10 cellular contexts compared by ENCODE assay signal in genomic region chr1:180500689-180501088, GRCh38. TPM values are rescaled to one million over a fixed set of nuclear protein-coding genes. Genes with fewer than 3 reads are reported as not detected.
DNase-seq lines count a peak whose midpoint lies in the region; ATAC-seq and TF ChIP-seq lines count a peak whose summit lies in the region.
"Had no signal": no experiment of that assay in that cellular context is flagged by ENCODE, and none has a peak within 500 bp of the region (broad histone marks: within the 10 kb centered on the region; RNA-seq: fewer than 3 reads in every experiment).

No MANE protein-coding gene starts in this region.

- POLR2A ChIA-PET in WTC11 (lab: Charles Lee), result no interaction called here

- no peak for ATAC-seq in stimulated activated naive CD8-positive, alpha-beta T cell treated with anti-CD3 and anti-CD28 coated beads, Interleukin-15, Interleukin-2, amounts not matched to agents 100 U/mL and 50 U/mL, for 24 hours
- ATAC-seq in WTC11 (no peak), GM19397 (IDR thresholded peaks at IDR 0.05; ENCODE audit: unreplicated experiment) (no peak)

- H3K4me1 Mint-ChIP-seq in stimulated activated naive CD8-positive, alpha-beta T cell treated with anti-CD3 and anti-CD28 coated beads, Interleukin-15, Interleukin-2, amounts not matched to agents 100 ng/mL and 50 ng/mL, for 24 hours (ENCODE audit: low read depth), result peaks cover 49% of the 10 kb centered on the region
- H3K4me1 Mint-ChIP-seq in WTC11, result peaks cover 24% of the 10 kb centered on the region

- no peaks in the 10 kb centered on the region for H3K27me3 Mint-ChIP-seq in stimulated activated naive CD8-positive, alpha-beta T cell treated with anti-CD3 and anti-CD28 coated beads, Interleukin-15, Interleukin-2, amounts not matched to agents 100 ng/mL and 50 ng/mL, for 24 hours
- H3K27me3 Mint-ChIP-seq in WTC11 (ENCODE audit: low read depth), result peaks cover 12% of the 10 kb centered on the region

- H3K36me3 Mint-ChIP-seq in stimulated activated naive CD8-positive, alpha-beta T cell treated with anti-CD3 and anti-CD28 coated beads, Interleukin-15, Interleukin-2, amounts not matched to agents 100 ng/mL and 50 ng/mL, for 24 hours (ENCODE audit: low read depth), result peaks cover 27% of the 10 kb centered on the region
- peaks cover 16% of the 10 kb centered on the region for H3K36me3 Mint-ChIP-seq in WTC11

- DNase-seq in stimulated activated naive CD8-positive, alpha-beta T cell treated with anti-CD3 and anti-CD28 coated beads, Interleukin-15, Interleukin-2, amounts not matched to agents 100 U/mL and 50 U/mL, for 24 hours, result no peak
- DNase-seq in WTC11 (ENCODE audit: low spot score) (no peak), foreskin fibroblast (no peak), ecto neural progenitor cell (ENCODE audit: low spot score) (no peak), NCI-H146 treated with DMSO at 0.1 percent for 48 hours (lab: John Stamatoyannopoulos, UW; ENCODE audit: unreplicated experiment) (no peak), NCI-H187 (lab: John Stamatoyannopoulos, UW) (no peak)
- DNase-seq: NCI-H1694 had no signal

- peak overlapping the region; percentile 99 for H3K4me3 Mint-ChIP-seq in stimulated activated naive CD8-positive, alpha-beta T cell treated with anti-CD3 and anti-CD28 coated beads, Interleukin-15, Interleukin-2, amounts not matched to agents 100 ng/mL and 50 ng/mL, for 24 hours
- H3K4me3 Mint-ChIP-seq in WTC11, result peak overlapping the region; percentile 93

- TF ChIP-seq CTCF in WTC11 (IDR thresholded peaks at IDR 0.05), result no peak
- TF ChIP-seq CTCF in foreskin fibroblast (IDR thresholded peaks at IDR 0.05; ENCODE audit: low read depth, low read length), result no peak

- CTCF ChIA-PET in WTC11 (lab: Charles Lee), result interaction anchor here (0.6 to 3.0 kb wide), 5 partner anchors 15 to 1775 kb away, joined by 3 to 21 read pairs (median 5); no protein-coding TSS in a partner anchor

- H3K27ac Mint-ChIP-seq in stimulated activated naive CD8-positive, alpha-beta T cell treated with anti-CD3 and anti-CD28 coated beads, Interleukin-15, Interleukin-2, amounts not matched to agents 100 ng/mL and 50 ng/mL, for 24 hours, result peak overlapping the region; percentile 55
- no peak overlapping the region; the same call in 1 of the 2 replicates for H3K27ac Mint-ChIP-seq in WTC11

- H3K4me3 ChIP-seq in foreskin fibroblast (ENCODE audit: low read depth in 1 of 2, low read length in 2 of 2), result peak overlapping the region; percentile 74 to 91

- no peaks in the 10 kb centered on the region for H3K9me3 Mint-ChIP-seq in stimulated activated naive CD8-positive, alpha-beta T cell treated with anti-CD3 and anti-CD28 coated beads, Interleukin-15, Interleukin-2, amounts not matched to agents 100 ng/mL and 50 ng/mL, for 24 hours
- no peaks in the 10 kb centered on the region for H3K9me3 Mint-ChIP-seq in WTC11

TF ChIP-seq in WTC11, 78 proteins besides CTCF, POLR2A, EP300 and RAD21:
- TF ChIP-seq KAT7 (CRISPR knock-in tag; IDR thresholded peaks at IDR 0.05; ENCODE audit: borderline replicate concordance), result no peak
- TF ChIP-seq ATF6 (CRISPR knock-in tag; IDR thresholded peaks at IDR 0.05), result no peak
- TF ChIP-seq EMX1 (CRISPR knock-in tag; IDR thresholded peaks at IDR 0.05), result no peak
- TF ChIP-seq SMAD4 (CRISPR knock-in tag; IDR thresholded peaks at IDR 0.05), result no peak
- no peak for TF ChIP-seq ESRRA (CRISPR knock-in tag; IDR thresholded peaks at IDR 0.05; ENCODE audit: borderline replicate concordance)
- TF ChIP-seq PREB (CRISPR knock-in tag; IDR thresholded peaks at IDR 0.05; ENCODE audit: borderline replicate concordance), result no peak
- TF ChIP-seq STAT6 (CRISPR knock-in tag; conservative IDR thresholded peaks at IDR 0.05; ENCODE audit: low read depth), result no peak
- no peak for TF ChIP-seq ZNF416 (CRISPR knock-in tag; IDR thresholded peaks at IDR 0.05)
- no peak for TF ChIP-seq TP53 (CRISPR knock-in tag; IDR thresholded peaks at IDR 0.05)
- no peak for TF ChIP-seq HMGXB4 (CRISPR knock-in tag; IDR thresholded peaks at IDR 0.05)
- TF ChIP-seq MLX (CRISPR knock-in tag; IDR thresholded peaks at IDR 0.05), result no peak
- no peak for TF ChIP-seq ZNF281 (CRISPR knock-in tag; IDR thresholded peaks at IDR 0.05)
TF ChIP-seq in WTC11: peak in this region for 0.

RNA-seq across cellular contexts. Expression of gene ACBD6, which starts 1.7 kb away (rescaled TPM):
- 49.9 to 53.5 TPM (median 51.9 TPM) in 3 replicates for total RNA-seq in WTC11 (2021)

RNA-seq across cellular contexts. Expression of gene OVAAL, which starts 58.1 kb away (rescaled TPM):
- not detected in 3 replicates for total RNA-seq in WTC11 (2021)
- total RNA-seq: kidney epithelial cell had no signal
